Comparison of ENCODE assay signal across 16 cellular contexts in genomic region chr12:52927964-52928363, GRCh38. TPM values are rescaled to one million over a fixed set of nuclear protein-coding genes. Genes with fewer than 3 reads are reported as not detected.
A peak's percentile ranks its signal among the peaks of the same experiment; 100 is the strongest.
DNase-seq lines count a peak whose midpoint lies in the region; ATAC-seq and TF ChIP-seq lines count a peak whose summit lies in the region.
"Had no signal": no experiment of that assay in that cellular context is flagged by ENCODE, and none has a peak within 500 bp of the region (broad histone marks: within the 10 kb centered on the region; RNA-seq: fewer than 3 reads in every experiment).

No MANE protein-coding gene starts in this region.

- in situ Hi-C loops in Panc1 (cut with HindIII; ENCODE audit: low pct_unique_long_range_greater_than_20kb, low sequenced_read_pairs): no loop called here

- TF ChIP-seq CTCF in Calu3 (IDR thresholded peaks at IDR 0.05; ENCODE audit: unreplicated experiment) (no peak), Panc1 (IDR thresholded peaks at IDR 0.05) (no peak)

- DNase-seq in Calu3 (no peak), Panc1 (ENCODE audit: low read depth, low spot score) (no peak), left lobe of liver (ENCODE audit: low spot score) (no peak), trophoblast cell (no peak), NCI-H128 (lab: John Stamatoyannopoulos, UW; ENCODE audit: unreplicated experiment) (no peak)
- DNase-seq in effector memory CD4-positive, alpha-beta T cell: no peak
- DNase-seq in stimulated activated CD4-positive, alpha-beta T cell treated with anti-CD3 and anti-CD28 coated beads, Interleukin-15, amount 100 ng/mL, for 24 hours: no peak
- no peak for DNase-seq in stimulated activated CD4-positive, alpha-beta T cell treated with anti-CD3 and anti-CD28 coated beads, Interleukin-12 subunit alpha, Interleukin-12 subunit beta, amount 100 ng/mL, for 4 hours
- DNase-seq: activated CD4-positive, alpha-beta T cell treated with anti-CD3 and anti-CD28 coated beads, Interleukin-2, amount 10 ng/mL, durations not matched to agents 7 days and 5 days; activated naive CD4-positive, alpha-beta T cell treated with anti-CD3 and anti-CD28 coated beads, Interleukin-2, amount 50 U/mL, for 16 hours; GDM1; sigmoid colon; stimulated activated CD4-positive, alpha-beta T cell treated with anti-CD3 and anti-CD28 coated beads, Interleukin-4, amount 100 ng/mL, for 1 hour had no signal

- POLR2A ChIA-PET in Panc1 (lab: Charles Lee): interaction anchor here (0.6 to 1.2 kb wide), 2 partner anchors 25 to 41 kb away, joined by 3 read pairs; no protein-coding TSS in a partner anchor

- H2BK5ac ChIP-seq in trophoblast cell (ENCODE audit: low read depth, low read length, poor library complexity): peak overlapping the region; percentile 1

- no peaks in the 10 kb centered on the region for H3K27me3 Mint-ChIP-seq in Calu3 (ENCODE audit: unreplicated experiment)

- H3K79me2 ChIP-seq in trophoblast cell (ENCODE audit: control insufficient read depth, insufficient read depth, low read length, poor library complexity): peaks cover 8% of the 10 kb centered on the region

- H2AK5ac ChIP-seq in trophoblast cell (ENCODE audit: low read length): peak overlapping the region; percentile 98

- H3K9me3 ChIP-seq in Panc1 (ENCODE audit: control insufficient read depth, insufficient read depth, low read depth, low read length): no peaks in the 10 kb centered on the region
- no peaks in the 10 kb centered on the region for H3K9me3 ChIP-seq in trophoblast cell (ENCODE audit: insufficient read depth, low read depth, low read length)
- H3K9me3 ChIP-seq in effector memory CD4-positive, alpha-beta T cell (ENCODE audit: control insufficient read depth, low read length): no peaks in the 10 kb centered on the region
- H3K9me3 ChIP-seq: sigmoid colon had no signal

- no peak overlapping the region for H3K4me3 Mint-ChIP-seq in Calu3 (ENCODE audit: low read depth, unreplicated experiment)
- H3K4me3 Mint-ChIP-seq: activated CD4-positive, alpha-beta T cell treated with anti-CD3 and anti-CD28 coated beads, Interleukin-2, amount 10 ng/mL, durations not matched to agents 7 days and 5 days; brain had no signal

- H4K12ac ChIP-seq in trophoblast cell (ENCODE audit: low read depth, low read length): no peak overlapping the region

- H3K27ac ChIP-seq in Panc1 (ENCODE audit: low read length): peak overlapping the region; percentile 100
- H3K27ac ChIP-seq in trophoblast cell (ENCODE audit: low read depth, low read length): peak overlapping the region; percentile 94
- no peak overlapping the region for H3K27ac ChIP-seq in effector memory CD4-positive, alpha-beta T cell (ENCODE audit: insufficient read depth, low read length, poor library complexity, severe bottlenecking)

- no peak overlapping the region for H4K8ac ChIP-seq in trophoblast cell (ENCODE audit: low read depth, low read length)

- H3K27ac Mint-ChIP-seq in Calu3 (ENCODE audit: unreplicated experiment): peak overlapping the region; percentile 96
- H3K27ac Mint-ChIP-seq: activated CD4-positive, alpha-beta T cell treated with anti-CD3 and anti-CD28 coated beads, Interleukin-2, amount 10 ng/mL, durations not matched to agents 7 days and 5 days had no signal

- peak overlapping the region; percentile 95 for H4K91ac ChIP-seq in trophoblast cell (ENCODE audit: low read depth, low read length)

- peaks cover 46% of the 10 kb centered on the region for H3K79me1 ChIP-seq in trophoblast cell (ENCODE audit: low read length)

- peak overlapping the region; percentile 31 for H3K18ac ChIP-seq in trophoblast cell (ENCODE audit: low read length)

- H3K9ac ChIP-seq in trophoblast cell (ENCODE audit: low read length): no peak overlapping the region

- H3K23ac ChIP-seq in trophoblast cell (ENCODE audit: low read length): no peak overlapping the region

- H3K27me3 ChIP-seq in Panc1 (ENCODE audit: control insufficient read depth, insufficient read depth, low read length) (no peaks in the 10 kb centered on the region), trophoblast cell (ENCODE audit: insufficient read depth, low read length) (no peaks in the 10 kb centered on the region)
- no peaks in the 10 kb centered on the region for H3K27me3 ChIP-seq in effector memory CD4-positive, alpha-beta T cell (replicated peaks; ENCODE audit: control insufficient read depth, insufficient read depth, low read length, poor library complexity, severe bottlenecking)
- H3K27me3 ChIP-seq: sigmoid colon had no signal

- no peak overlapping the region for H3K4me3 ChIP-seq in Panc1 (ENCODE audit: low read depth in 2 of 2, low read length in 2 of 2)
- H3K4me3 ChIP-seq in trophoblast cell (ENCODE audit: low read depth, low read length): no peak overlapping the region
- H3K4me3 ChIP-seq in effector memory CD4-positive, alpha-beta T cell (ENCODE audit: insufficient read depth, low read depth, low read length, poor library complexity, severe bottlenecking): no peak overlapping the region
- H3K4me3 ChIP-seq: GM12878, lung, sigmoid colon had no signal

- BruUV-seq in Calu3 (replicated peaks; lab: Mats Ljungman, UMichigan) (no TSS peak), Panc1 (replicated peaks; lab: Mats Ljungman, UMichigan) (no TSS peak)

- H3K4ac ChIP-seq in trophoblast cell (ENCODE audit: low read depth, low read length): peak overlapping the region; percentile 82

- ATAC-seq in Panc1 (no peak), left lobe of liver (peak; percentile 2)

- no peak overlapping the region for H2AFZ ChIP-seq in trophoblast cell (ENCODE audit: insufficient read depth, low read length, poor library complexity)

- peak overlapping the region; percentile 84 for H3K14ac ChIP-seq in trophoblast cell (ENCODE audit: low read length)

- no peak overlapping the region for H3K4me2 ChIP-seq in trophoblast cell (ENCODE audit: low read length)

- CTCF ChIA-PET in Calu3 (lab: Charles Lee) (interaction anchor here (1.0 to 4.7 kb wide), 8 partner anchors 14 to 44 kb away, joined by 7 to 109 read pairs (median 16); partner anchors contain the start of genes KRT18 and KRT8), Panc1 (lab: Charles Lee) (interaction anchor here (1.0 kb wide), 2 partner anchors 9 to 23 kb away, joined by 3 to 5 read pairs; partner anchors contain the start of gene KRT8)

- no peaks in the 10 kb centered on the region for H3K36me3 ChIP-seq in Panc1 (ENCODE audit: control insufficient read depth, insufficient read depth, low read length)
- H3K36me3 ChIP-seq in trophoblast cell (ENCODE audit: control insufficient read depth in 1 of 2, insufficient read depth in 2 of 2, low read length in 2 of 2): no peaks in the 10 kb centered on the region
- H3K36me3 ChIP-seq in effector memory CD4-positive, alpha-beta T cell (ENCODE audit: control insufficient read depth, insufficient read depth, low read length): no peaks in the 10 kb centered on the region
- H3K36me3 ChIP-seq: sigmoid colon had no signal

- no peaks in the 10 kb centered on the region for H3K9me3 Mint-ChIP-seq in Calu3 (ENCODE audit: low read depth, unreplicated experiment)
- H3K9me3 Mint-ChIP-seq: activated CD4-positive, alpha-beta T cell treated with anti-CD3 and anti-CD28 coated beads, Interleukin-2, amount 10 ng/mL, durations not matched to agents 7 days and 5 days had no signal

- H3K36me3 Mint-ChIP-seq in Calu3 (ENCODE audit: insufficient read depth, unreplicated experiment): peaks cover 37% of the 10 kb centered on the region
- H3K36me3 Mint-ChIP-seq: brain had no signal

- no CpG with 5 or more reads among the region's 4 CpGs for WGBS in trophoblast cell (ENCODE audit: extremely low coverage, insufficient coverage, insufficient read length)

- H2BK120ac ChIP-seq in trophoblast cell (ENCODE audit: insufficient read depth, low read length, poor library complexity): peak overlapping the region; percentile 95

- intact Hi-C loops in Calu3 (cut with micrococcal nuclease; ENCODE audit: unreplicated experiment): loop anchor here (2.0 kb wide), 1 partner anchor 43 kb away; no protein-coding TSS in a partner anchor
- intact Hi-C loops in Panc1 (cut with micrococcal nuclease; ENCODE audit: unreplicated experiment): no loop called here

- peaks cover 48% of the 10 kb centered on the region for H3K4me1 ChIP-seq in Panc1 (ENCODE audit: control insufficient read depth, insufficient read depth, low read length)
- peaks cover 26 to 40% of the 10 kb centered on the region in 2 experiments for H3K4me1 ChIP-seq in trophoblast cell (ENCODE audit: control insufficient read depth in 1 of 2, insufficient read depth in 2 of 2, low read length in 2 of 2)
- no peaks in the 10 kb centered on the region for H3K4me1 ChIP-seq in effector memory CD4-positive, alpha-beta T cell (ENCODE audit: control insufficient read depth, insufficient read depth, low read length, poor library complexity, severe bottlenecking)

- H2BK12ac ChIP-seq in trophoblast cell (ENCODE audit: low read length): peak overlapping the region; percentile 93

- peaks cover 55% of the 10 kb centered on the region for H3K4me1 Mint-ChIP-seq in Calu3 (ENCODE audit: low read depth, unreplicated experiment)

RNA-seq across cellular contexts. Expression of gene KRT18, which starts 21.0 kb away (rescaled TPM):
- total RNA-seq in Calu3 (2022) (1,777 and 1,816 TPM in 2 replicates), Panc1 (2021; ENCODE audit: unreplicated experiment) (4,079 TPM), left lobe of liver (194 TPM)
- 4,352 TPM for polyA plus RNA-seq in Panc1 (2012; ENCODE audit: insufficient read length)
- 4,184 and 4,236 TPM in 2 replicates for polyA plus RNA-seq in trophoblast cell (2013)

RNA-seq across cellular contexts. Expression of gene KRT8, which starts 23.1 kb away (rescaled TPM):
- total RNA-seq in Calu3 (2022) (2,474 and 2,821 TPM in 2 replicates), Panc1 (2021; ENCODE audit: unreplicated experiment) (6,125 TPM), left lobe of liver (235 TPM)
- polyA plus RNA-seq in Panc1 (2012; ENCODE audit: insufficient read length): 7,157 TPM
- polyA plus RNA-seq in trophoblast cell (2013): 5,322 and 5,443 TPM in 2 replicates

Comparison
In these comparisons a context has a peak if more than half of its experiments do, and no peak if none do; other contexts are left out.
1. RNA of gene KRT8, which starts 23.1 kb away (total RNA-seq): 6,125 TPM in Panc1 (single experiment) and 2,474 to 2,821 TPM in Calu3; 235 TPM in left lobe of liver (single experiment); every median in the first group is over 10 times any median in the second.